ENCODE assay signal across 1 cellular context in the genomic region with DNA sequence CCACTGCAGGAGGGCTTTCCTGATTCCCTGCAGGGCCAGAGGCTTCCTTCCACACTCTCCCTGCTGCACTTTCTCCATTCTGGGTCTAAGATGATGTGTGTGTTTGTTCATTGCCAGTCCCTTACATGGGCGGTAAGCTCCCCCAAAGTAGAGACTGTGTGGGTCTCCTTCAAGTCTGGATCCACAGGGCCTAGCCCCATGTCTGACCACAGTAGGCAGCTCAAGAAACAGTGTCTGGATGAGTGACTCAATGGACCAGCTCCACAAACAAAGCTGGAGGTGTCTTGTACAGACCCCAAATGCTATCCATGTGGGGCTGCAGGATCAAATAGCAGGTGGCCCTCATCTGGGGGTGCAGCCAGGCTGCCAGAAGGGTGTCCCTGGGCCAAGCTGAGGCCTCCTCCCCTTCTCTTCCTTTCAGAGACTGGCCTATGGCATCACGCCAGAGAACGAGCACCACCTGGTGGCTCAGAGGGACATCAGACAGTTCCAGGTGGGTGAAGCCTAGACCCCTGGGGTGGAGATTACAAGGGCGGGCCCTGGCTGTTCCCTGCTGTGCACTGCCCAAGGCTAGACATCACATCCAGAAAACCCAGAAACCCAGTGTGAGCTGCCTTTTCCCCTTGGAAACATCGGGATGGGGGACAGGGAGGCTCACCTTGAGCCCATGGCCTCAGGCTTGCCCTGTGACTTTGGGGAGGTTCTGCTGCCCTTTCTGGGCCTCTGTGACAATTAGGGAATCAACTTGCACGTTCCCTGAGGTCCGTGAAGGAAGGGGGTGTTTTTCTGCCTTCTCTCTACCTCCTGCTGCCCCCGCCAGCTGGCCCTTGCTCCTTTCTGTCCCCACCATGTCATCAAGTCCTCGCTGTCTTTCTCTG.
TF ChIP-seq lines count a peak whose summit lies in the region.

No MANE protein-coding gene starts in this region.

TF ChIP-seq in HepG2, 621 proteins besides CTCF, POLR2A, EP300 and RAD21 (continued from another document):
- peak; percentile 73; the same call in 1 of the 2 replicates for TF ChIP-seq KDM2A (CRISPR knock-in tag; IDR thresholded peaks at IDR 0.05; ENCODE audit: borderline replicate concordance, low read depth)
- no peak for TF ChIP-seq SOX6 (IDR thresholded peaks at IDR 0.05)
- TF ChIP-seq SOX6 (CRISPR knock-in tag; IDR thresholded peaks at IDR 0.05) = peak; percentile 32; the same call in 1 of the 2 replicates
- TF ChIP-seq ZNF331 (CRISPR knock-in tag; IDR thresholded peaks at IDR 0.05) = no peak
- TF ChIP-seq ZNF124 (CRISPR knock-in tag; IDR thresholded peaks at IDR 0.05) = no peak
- 0 out of 2 replicates have a peak, but pooled peaks have one; percentile 15 for TF ChIP-seq ZNF768 (CRISPR knock-in tag; IDR thresholded peaks at IDR 0.05)
- TF ChIP-seq TBL1XR1 (IDR thresholded peaks at IDR 0.05; ENCODE audit: borderline replicate concordance, low read length, partially characterized antibody) = no peak
- TF ChIP-seq, protein P1, sequence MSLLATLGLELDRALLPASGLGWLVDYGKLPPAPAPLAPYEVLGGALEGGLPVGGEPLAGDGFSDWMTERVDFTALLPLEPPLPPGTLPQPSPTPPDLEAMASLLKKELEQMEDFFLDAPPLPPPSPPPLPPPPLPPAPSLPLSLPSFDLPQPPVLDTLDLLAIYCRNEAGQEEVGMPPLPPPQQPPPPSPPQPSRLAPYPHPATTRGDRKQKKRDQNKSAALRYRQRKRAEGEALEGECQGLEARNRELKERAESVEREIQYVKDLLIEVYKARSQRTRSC (CRISPR knock-in tag; IDR thresholded peaks at IDR 0.05; ENCODE audit: low read depth) = no peak
- TF ChIP-seq ZNF160 (CRISPR knock-in tag; IDR thresholded peaks at IDR 0.05) = peak; percentile 49; the same call in 1 of the 2 replicates
- TF ChIP-seq FOSL2 (CRISPR knock-in tag; IDR thresholded peaks at IDR 0.05) = peak; percentile 46
- TF ChIP-seq, protein P2, sequence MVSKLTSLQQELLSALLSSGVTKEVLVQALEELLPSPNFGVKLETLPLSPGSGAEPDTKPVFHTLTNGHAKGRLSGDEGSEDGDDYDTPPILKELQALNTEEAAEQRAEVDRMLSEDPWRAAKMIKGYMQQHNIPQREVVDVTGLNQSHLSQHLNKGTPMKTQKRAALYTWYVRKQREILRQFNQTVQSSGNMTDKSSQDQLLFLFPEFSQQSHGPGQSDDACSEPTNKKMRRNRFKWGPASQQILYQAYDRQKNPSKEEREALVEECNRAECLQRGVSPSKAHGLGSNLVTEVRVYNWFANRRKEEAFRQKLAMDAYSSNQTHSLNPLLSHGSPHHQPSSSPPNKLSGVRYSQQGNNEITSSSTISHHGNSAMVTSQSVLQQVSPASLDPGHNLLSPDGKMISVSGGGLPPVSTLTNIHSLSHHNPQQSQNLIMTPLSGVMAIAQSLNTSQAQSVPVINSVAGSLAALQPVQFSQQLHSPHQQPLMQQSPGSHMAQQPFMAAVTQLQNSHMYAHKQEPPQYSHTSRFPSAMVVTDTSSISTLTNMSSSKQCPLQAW (CRISPR knock-in tag; IDR thresholded peaks at IDR 0.05) = 0 out of 2 replicates have a peak, but pooled peaks have one; percentile 45
- peak; percentile 16; the same call in 1 of the 2 replicates for TF ChIP-seq NFKB2 (CRISPR knock-in tag; IDR thresholded peaks at IDR 0.05; ENCODE audit: borderline replicate concordance)
- TF ChIP-seq ZNF350 (CRISPR knock-in tag; IDR thresholded peaks at IDR 0.05; ENCODE audit: borderline replicate concordance, low read depth) = 0 out of 2 replicates have a peak, but pooled peaks have one; percentile 22
- no peak for TF ChIP-seq ISX (CRISPR knock-in tag; conservative IDR thresholded peaks at IDR 0.05)
- peak; percentile 64; the same call in 1 of the 2 replicates for TF ChIP-seq SALL1 (CRISPR knock-in tag; IDR thresholded peaks at IDR 0.05)
- TF ChIP-seq ZNF317 (CRISPR knock-in tag; IDR thresholded peaks at IDR 0.05) = no peak
- TF ChIP-seq GATAD2A (CRISPR knock-in tag; IDR thresholded peaks at IDR 0.05) = peak; percentile 53
- TF ChIP-seq SMC3 (IDR thresholded peaks at IDR 0.05; ENCODE audit: low read length) = peak; percentile 97
- no peak for TF ChIP-seq ZNF891 (CRISPR knock-in tag; IDR thresholded peaks at IDR 0.05)
- TF ChIP-seq ZFX (CRISPR knock-in tag; IDR thresholded peaks at IDR 0.05; ENCODE audit: low read depth) = peak; percentile 56; the same call in 1 of the 2 replicates
- no peak for TF ChIP-seq TRIM24 (CRISPR knock-in tag; IDR thresholded peaks at IDR 0.05)
- TF ChIP-seq ZNF704 (CRISPR knock-in tag; IDR thresholded peaks at IDR 0.05; ENCODE audit: borderline replicate concordance) = 0 out of 2 replicates have a peak, but pooled peaks have one; percentile 50
- peak; percentile 25; the same call in 1 of the 2 replicates for TF ChIP-seq MED1 (CRISPR knock-in tag; IDR thresholded peaks at IDR 0.05)
- TF ChIP-seq HNRNPL (IDR thresholded peaks at IDR 0.05; ENCODE audit: low read depth, low read length) = no peak
- no peak for TF ChIP-seq EHMT2 (IDR thresholded peaks at IDR 0.05; ENCODE audit: borderline replicate concordance, low read depth, low read length)
- no peak for TF ChIP-seq ERF (CRISPR knock-in tag; IDR thresholded peaks at IDR 0.05)
- TF ChIP-seq CEBPG (CRISPR knock-in tag; IDR thresholded peaks at IDR 0.05) = no peak
- no peak for TF ChIP-seq CCDC6 (CRISPR knock-in tag; IDR thresholded peaks at IDR 0.05)
- TF ChIP-seq IRF2 (CRISPR knock-in tag; IDR thresholded peaks at IDR 0.05) = peak; percentile 47; the same call in 1 of the 2 replicates
- TF ChIP-seq BRD4 (CRISPR knock-in tag; IDR thresholded peaks at IDR 0.05) = no peak
- no peak for TF ChIP-seq DR1 (CRISPR knock-in tag; IDR thresholded peaks at IDR 0.05)
- TF ChIP-seq ZBTB4 (CRISPR knock-in tag; IDR thresholded peaks at IDR 0.05; ENCODE audit: borderline replicate concordance) = 0 out of 2 replicates have a peak, but pooled peaks have one; percentile 24
- TF ChIP-seq, protein P3, sequence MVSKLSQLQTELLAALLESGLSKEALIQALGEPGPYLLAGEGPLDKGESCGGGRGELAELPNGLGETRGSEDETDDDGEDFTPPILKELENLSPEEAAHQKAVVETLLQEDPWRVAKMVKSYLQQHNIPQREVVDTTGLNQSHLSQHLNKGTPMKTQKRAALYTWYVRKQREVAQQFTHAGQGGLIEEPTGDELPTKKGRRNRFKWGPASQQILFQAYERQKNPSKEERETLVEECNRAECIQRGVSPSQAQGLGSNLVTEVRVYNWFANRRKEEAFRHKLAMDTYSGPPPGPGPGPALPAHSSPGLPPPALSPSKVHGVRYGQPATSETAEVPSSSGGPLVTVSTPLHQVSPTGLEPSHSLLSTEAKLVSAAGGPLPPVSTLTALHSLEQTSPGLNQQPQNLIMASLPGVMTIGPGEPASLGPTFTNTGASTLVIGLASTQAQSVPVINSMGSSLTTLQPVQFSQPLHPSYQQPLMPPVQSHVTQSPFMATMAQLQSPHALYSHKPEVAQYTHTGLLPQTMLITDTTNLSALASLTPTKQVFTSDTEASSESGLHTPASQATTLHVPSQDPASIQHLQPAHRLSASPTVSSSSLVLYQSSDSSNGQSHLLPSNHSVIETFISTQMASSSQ (IDR thresholded peaks at IDR 0.05; ENCODE audit: low read depth) = no peak
- TF ChIP-seq, protein P3 (CRISPR knock-in tag; IDR thresholded peaks at IDR 0.05; ENCODE audit: borderline replicate concordance) = no peak
- 0 out of 2 replicates have a peak, but pooled peaks have one; percentile 28 for TF ChIP-seq TBX2 (CRISPR knock-in tag; IDR thresholded peaks at IDR 0.05; ENCODE audit: borderline replicate concordance)
- TF ChIP-seq ZNF788 (CRISPR knock-in tag; IDR thresholded peaks at IDR 0.05; ENCODE audit: borderline replicate concordance) = peak; percentile 56; the same call in 1 of the 2 replicates
- peak; percentile 27; the same call in 1 of the 2 replicates for TF ChIP-seq POGZ (CRISPR knock-in tag; IDR thresholded peaks at IDR 0.05)
- 0 out of 2 replicates have a peak, but pooled peaks have one; percentile 23 for TF ChIP-seq ISL2 (CRISPR knock-in tag; IDR thresholded peaks at IDR 0.05)
- TF ChIP-seq XRCC5 (optimal IDR thresholded peaks at IDR 0.05; ENCODE audit: low read length) = peak; percentile 71
- TF ChIP-seq THAP9 (CRISPR knock-in tag; IDR thresholded peaks at IDR 0.05; ENCODE audit: borderline replicate concordance) = peak; percentile 21; the same call in 1 of the 2 replicates
- 0 out of 2 replicates have a peak, but pooled peaks have one; percentile 27 for TF ChIP-seq HIVEP1 (CRISPR knock-in tag; IDR thresholded peaks at IDR 0.05)
- TF ChIP-seq ZNF513 (CRISPR knock-in tag; conservative IDR thresholded peaks at IDR 0.05) = no peak
- no peak for TF ChIP-seq MAZ (IDR thresholded peaks at IDR 0.05; ENCODE audit: borderline replicate concordance, low read depth, low read length)
- TF ChIP-seq MAZ (CRISPR knock-in tag; IDR thresholded peaks at IDR 0.05; ENCODE audit: low read depth) = 0 out of 2 replicates have a peak, but pooled peaks have one; percentile 1
